13 cellular contexts compared by ENCODE assay signal in genomic region chr1:66231162-66232077, GRCh38.
DNase-seq lines count a peak whose midpoint lies in the region; TF ChIP-seq lines count a peak whose summit lies in the region.
"Had no signal": no experiment of that assay in that cellular context is flagged by ENCODE, and none has a peak within 500 bp of the region (broad histone marks: within the 10 kb centered on the region; RNA-seq: fewer than 3 reads in every experiment).

No MANE protein-coding gene starts in this region.

- TF ChIP-seq CTCF in fibroblast of mammary gland (conservative IDR thresholded peaks at IDR 0.05; ENCODE audit: control insufficient read depth, insufficient read depth, low read depth, low read length): no peak

- no peak overlapping the region for H3K4me3 ChIP-seq in fibroblast of mammary gland (ENCODE audit: control insufficient read depth, low read depth, low read length)
- H3K4me3 ChIP-seq: spleen had no signal

- peak; percentile 58 for DNase-seq in AG08395 (ENCODE audit: low spot score)
- peak; percentile 74 for DNase-seq in ELR (ENCODE audit: low read depth)
- DNase-seq in RPMI7951 (ENCODE audit: low read depth): peak; percentile 73
- DNase-seq in fibroblast of mammary gland (ENCODE audit: low read depth): peak; percentile 82
- DNase-seq in UCSD-AML1 (lab: John Stamatoyannopoulos, UW; ENCODE audit: unreplicated experiment): no peak
- no peak for DNase-seq in CD1c-positive myeloid dendritic cell (ENCODE audit: extremely low spot score)
- DNase-seq in AG08396 (ENCODE audit: low spot score): no peak
- DNase-seq in nucleus accumbens (lab: John Stamatoyannopoulos, UW): no peak
- DNase-seq: activated CD4-positive, alpha-beta memory T cell treated with anti-CD3 and anti-CD28 coated beads for 36 hours; endodermal cell; NCI-H526 treated with DMSO at 0.1 percent for 48 hours; nephron progenitor cell; spleen had no signal

Comparison
In these comparisons a context has a peak if more than half of its experiments do, and no peak if none do; other contexts are left out.
1. DNase-seq: peak in AG08395 (single experiment), ELR (single experiment), RPMI7951 (single experiment) and fibroblast of mammary gland (single experiment); none in UCSD-AML1 (single experiment), CD1c-positive myeloid dendritic cell (single experiment), AG08396 (single experiment) and nucleus accumbens (0 of 56).